Comparison of ENCODE assay signal across 8 cellular contexts in the genomic region with DNA sequence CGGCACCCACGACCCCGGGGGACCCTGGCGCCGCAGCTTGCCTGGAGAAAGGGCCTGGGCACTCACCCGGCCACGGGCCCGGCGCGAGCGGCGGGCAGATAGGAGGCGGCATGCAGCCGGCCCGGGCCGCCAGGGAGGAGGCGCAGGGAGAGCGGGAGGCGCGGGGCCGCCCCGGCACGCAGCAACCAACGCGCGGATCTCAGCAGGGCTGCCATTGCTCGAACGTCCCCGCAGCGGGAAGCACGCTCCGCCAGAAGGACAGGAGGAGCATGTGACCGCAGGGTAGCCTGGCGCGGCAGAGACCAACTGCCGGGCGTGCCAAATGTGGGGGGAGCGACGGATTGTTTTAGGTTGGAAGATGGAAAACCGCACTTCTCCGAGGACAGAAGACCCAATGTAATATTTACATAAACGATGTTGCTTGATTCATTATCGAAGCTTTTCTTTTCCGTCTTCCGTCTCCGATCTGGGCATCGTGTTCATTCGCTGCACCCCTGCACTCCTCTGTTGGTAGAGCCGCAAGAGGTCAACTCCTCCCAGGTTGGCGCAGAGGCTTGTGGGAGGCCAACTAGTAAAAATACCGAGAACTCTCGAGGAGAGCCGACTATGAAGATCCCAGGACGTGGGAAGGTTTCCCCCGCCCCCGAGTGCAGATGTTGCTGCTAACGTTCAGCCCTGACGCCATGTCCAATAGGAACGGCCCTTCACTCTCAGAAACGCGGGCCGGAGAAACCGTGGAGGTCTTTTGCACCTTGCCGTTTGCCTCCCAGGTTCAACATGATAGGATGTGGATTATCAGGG. TPM values are rescaled to one million over a fixed set of nuclear protein-coding genes. Genes with fewer than 3 reads are reported as not detected.
DNase-seq lines count a peak whose midpoint lies in the region; ATAC-seq, FAIRE-seq and TF ChIP-seq lines count a peak whose summit lies in the region.

LRPPRC (minus strand) TSS at position 257 of the 801 bp plus-strand sequence; CDS start at position 215, 42 bp downstream.

- H3K4me3 ChIP-seq in NT2/D1 (ENCODE audit: insufficient read length, low read depth) = peak within 1 kb of the TSS; percentile 96
- peak within 1 kb of the TSS; percentile 84 to 100 (median 100) for H3K4me3 ChIP-seq in H1 (ENCODE audit: extremely low read depth in 1 of 4, insufficient read depth in 2 of 4, low read depth in 3 of 4, low read length in 4 of 4)

- H3K4ac ChIP-seq in H1 (replicated peaks; ENCODE audit: insufficient read length, low read depth, low read length) = peak within 1 kb of the TSS; percentile 89

- H3K36me3 Mint-ChIP-seq in activated CD8-positive, alpha-beta memory T cell treated with anti-CD3 and anti-CD28 coated beads, Interleukin-2, amount 10 ng/mL, durations not matched to agents 7 days and 5 days = peaks cover 37% of the 10 kb centered on the region
- H3K36me3 Mint-ChIP-seq in memory B cell = peaks cover 14% of the 10 kb centered on the region

- peaks cover under 1% of the 10 kb centered on the region for H3K27me3 Mint-ChIP-seq in activated CD8-positive, alpha-beta memory T cell treated with anti-CD3 and anti-CD28 coated beads, Interleukin-2, amount 10 ng/mL, durations not matched to agents 7 days and 5 days
- no peaks in the 10 kb centered on the region for H3K27me3 Mint-ChIP-seq in memory B cell

- no peak within 1 kb of the TSS for H3K23ac ChIP-seq in H1 (ENCODE audit: insufficient read length)

- H4K20me1 ChIP-seq in H1 (replicated peaks in 1 of 2; ENCODE audit: control insufficient read depth in 1 of 2, insufficient read depth in 2 of 2, low read length in 2 of 2) = peaks cover 15 to 22% of the 10 kb centered on the region in 2 experiments

- H3K4me1 Mint-ChIP-seq in activated CD8-positive, alpha-beta memory T cell treated with anti-CD3 and anti-CD28 coated beads, Interleukin-2, amount 10 ng/mL, durations not matched to agents 7 days and 5 days = peaks cover 48% of the 10 kb centered on the region
- H3K4me1 Mint-ChIP-seq in memory B cell = peaks cover 35% of the 10 kb centered on the region

- peaks cover 35% of the 10 kb centered on the region for H3K36me3 ChIP-seq in NT2/D1 (ENCODE audit: insufficient read depth, insufficient read length, low read length)
- peaks cover 2 to 29% (median 17%) of the 10 kb centered on the region in 4 experiments; a peak in 7 of 8 replicates for H3K36me3 ChIP-seq in H1 (ENCODE audit: control insufficient read depth in 2 of 4, insufficient read depth in 4 of 4, low read length in 3 of 4)

- FAIRE-seq in H1 (lab: Jason Lieb, UNC) = peak; percentile 90

- H3K27me3 ChIP-seq in NT2/D1 (ENCODE audit: insufficient read depth, insufficient read length) = no peaks in the 10 kb centered on the region
- no peaks in the 10 kb centered on the region for H3K27me3 ChIP-seq in H1 (replicated peaks in 1 of 4; ENCODE audit: control insufficient read depth in 3 of 4, extremely low read depth in 1 of 4, insufficient read depth in 3 of 4, low read length in 3 of 4)

- peak within 1 kb of the TSS; percentile 67 for H3K56ac ChIP-seq in H1 (replicated peaks; ENCODE audit: insufficient read length, low read depth, low read length)

- H2BK5ac ChIP-seq in H1 (ENCODE audit: low read depth, low read length) = peak within 1 kb of the TSS; percentile 45

- peak within 1 kb of the TSS; percentile 97 for H3K27ac Mint-ChIP-seq in activated CD8-positive, alpha-beta memory T cell treated with anti-CD3 and anti-CD28 coated beads, Interleukin-2, amount 10 ng/mL, durations not matched to agents 7 days and 5 days
- H3K27ac Mint-ChIP-seq in memory B cell = peak within 1 kb of the TSS; percentile 97

- no peak within 1 kb of the TSS for H2AK5ac ChIP-seq in H1 (ENCODE audit: low read depth, low read length)

- peaks cover 48 to 51% of the 10 kb centered on the region in 2 experiments for H3K79me2 ChIP-seq in H1 (ENCODE audit: control insufficient read depth in 1 of 2, insufficient read depth in 2 of 2, low read length in 2 of 2)

- peak; percentile 99 for DNase-seq in COLO829 (ENCODE audit: low spot score)
- peak; percentile 19 to 93 (median 88) for DNase-seq in HUDEP-2 (lab: John Stamatoyannopoulos, UW; ENCODE audit: unreplicated experiment in 76 of 76)
- DNase-seq in NT2/D1 (ENCODE audit: low read depth, low spot score) = peak; percentile 92
- peak; percentile 96 for DNase-seq in activated CD8-positive, alpha-beta memory T cell treated with anti-CD3 and anti-CD28 coated beads, Interleukin-2, amount 10 ng/mL, durations not matched to agents 7 days and 5 days
- DNase-seq in H1 (ENCODE audit: low read depth in 1 of 2, low spot score in 2 of 2) = peak; percentile 87 to 89
- peak; percentile 79 to 82 for DNase-seq in memory B cell (ENCODE audit: low spot score in 2 of 2)
- peak; percentile 83 for DNase-seq in stimulated activated CD8-positive, alpha-beta memory T cell treated with anti-CD3 and anti-CD28 coated beads, Interleukin-12 subunit alpha, Interleukin-12 subunit beta, amount 100 ng/mL, for 24 hours (ENCODE audit: extremely low read depth)

- H3K18ac ChIP-seq in H1 (ENCODE audit: extremely low read depth, low read length) = peak within 1 kb of the TSS; percentile 51

- H3K4me1 ChIP-seq in NT2/D1 (ENCODE audit: insufficient read depth, insufficient read length) (no peaks in the 10 kb centered on the region), H1 (replicated peaks in 1 of 4; ENCODE audit: control insufficient read depth in 3 of 4, insufficient read depth in 4 of 4, low read length in 3 of 4) (peaks cover 3 to 7% (median 5%) of the 10 kb centered on the region in 4 experiments; a peak in 5 of 7 replicates)

- peaks cover 2% of the 10 kb centered on the region; the same call in 1 of the 2 replicates for H3K23me2 ChIP-seq in H1 (ENCODE audit: low read depth, low read length)

- no peaks in the 10 kb centered on the region; the same call in 1 of the 2 replicates for H3K79me1 ChIP-seq in H1 (ENCODE audit: low read depth, low read length)

- H3K4me2 ChIP-seq in H1 (ENCODE audit: insufficient read depth in 1 of 2, low read depth in 2 of 2, low read length in 2 of 2) = peak within 1 kb of the TSS; percentile 75 to 84

- no peak within 1 kb of the TSS for H2BK15ac ChIP-seq in H1 (ENCODE audit: low read length)

- H2BK120ac ChIP-seq in H1 (replicated peaks; ENCODE audit: low read depth, low read length) = peak within 1 kb of the TSS; percentile 98

- H4K8ac ChIP-seq in H1 (ENCODE audit: extremely low read depth, insufficient read depth, low read length) = peak within 1 kb of the TSS; percentile 92

- no peak for TF ChIP-seq CTCF in H1 (IDR thresholded peaks at IDR 0.05; ENCODE audit: control extremely low read depth in 1 of 3, insufficient read depth in 1 of 3, low read depth in 1 of 3, low read length in 3 of 3)

- peak within 1 kb of the TSS; percentile 98 for H3K27ac ChIP-seq in H1 (ENCODE audit: low read depth, low read length)

- TF ChIP-seq POLR2A in H1 (IDR thresholded peaks at IDR 0.05; ENCODE audit: control extremely low read depth in 1 of 2, low read depth in 2 of 2, low read length in 2 of 2) = peak; percentile 83 to 96

- CTCF ChIA-PET in activated CD8-positive, alpha-beta memory T cell treated with anti-CD3 and anti-CD28 coated beads, Interleukin-2, amount 10 ng/mL, durations not matched to agents 7 days and 5 days (lab: Charles Lee) = no interaction called here
- CTCF ChIA-PET in H1 (lab: Charles Lee; ENCODE audit: partially characterized antibody) = interaction anchor here (1.5 kb wide), 1 partner anchor 33 kb away, joined by 3 read pairs; no protein-coding TSS in a partner anchor

- no peaks in the 10 kb centered on the region for H3K9me3 Mint-ChIP-seq in activated CD8-positive, alpha-beta memory T cell treated with anti-CD3 and anti-CD28 coated beads, Interleukin-2, amount 10 ng/mL, durations not matched to agents 7 days and 5 days (ENCODE audit: low read depth)
- H3K9me3 Mint-ChIP-seq in memory B cell = no peaks in the 10 kb centered on the region

- H3K9me3 ChIP-seq in NT2/D1 (ENCODE audit: insufficient read depth, low read length) = no peaks in the 10 kb centered on the region
- H3K9me3 ChIP-seq in H1 (ENCODE audit: insufficient read depth in 2 of 2, low read depth in 1 of 2, low read length in 1 of 2) = no peaks in the 10 kb centered on the region

- TF ChIP-seq EP300 in H1 (IDR thresholded peaks at IDR 0.05; ENCODE audit: borderline replicate concordance in 1 of 2, low read depth in 2 of 2, low read length in 2 of 2) = peak in 1 of 2 experiments; percentile 98; a peak in 2 of 3 replicates

- H3K14ac ChIP-seq in H1 (ENCODE audit: insufficient read length) = no peak within 1 kb of the TSS

- peak within 1 kb of the TSS; percentile 97 for H4K5ac ChIP-seq in H1 (ENCODE audit: insufficient read length, low read depth, low read length)

- POLR2A ChIA-PET in H1 (lab: Charles Lee; ENCODE audit: partially characterized antibody) = interaction anchor here (0.6 to 4.1 kb wide), 13 partner anchors 7 to 933 kb away, joined by 3 to 35 read pairs (median 4); no protein-coding TSS in a partner anchor

- 1% methylated on average over 50 of the region's 64 CpGs; no CpG with 5 or more reads in 1 of the 2 experiments for WGBS in H1 (ENCODE audit: extremely low coverage in 1 of 2, insufficient coverage in 1 of 2, insufficient read length in 1 of 2, insufficient replicate concordance in 2 of 2, low coverage in 1 of 2, low lambda C conversion rate in 2 of 2, missing lambda C conversion rate in 1 of 2), 2 experiments

- peak within 1 kb of the TSS; percentile 80 for H2BK20ac ChIP-seq in H1 (ENCODE audit: low read length)

- TF ChIP-seq RAD21 in H1 (IDR thresholded peaks at IDR 0.05 in 1 of 2, conservative IDR thresholded peaks at IDR 0.05 in 1 of 2; ENCODE audit: low read depth in 2 of 2, low read length in 2 of 2) = no peak

- peak within 1 kb of the TSS; percentile 82; the same call in 1 of the 2 replicates for H2AFZ ChIP-seq in H1 (ENCODE audit: low read length)

- H3K4me3 Mint-ChIP-seq in activated CD8-positive, alpha-beta memory T cell treated with anti-CD3 and anti-CD28 coated beads, Interleukin-2, amount 10 ng/mL, durations not matched to agents 7 days and 5 days = peak within 1 kb of the TSS; percentile 95
- peak within 1 kb of the TSS; percentile 93 for H3K4me3 Mint-ChIP-seq in memory B cell

- ATAC-seq in GM21367 (IDR thresholded peaks at IDR 0.05; ENCODE audit: unreplicated experiment) = peak; percentile 87
- ATAC-seq in activated CD8-positive, alpha-beta memory T cell treated with anti-CD3 and anti-CD28 coated beads, Interleukin-2, amount 10 ng/mL, durations not matched to agents 7 days and 5 days = peak; percentile 94
- ATAC-seq in memory B cell (ENCODE audit: low read depth) = peak; percentile 91

- peak within 1 kb of the TSS; percentile 90 for H4K91ac ChIP-seq in H1 (replicated peaks; ENCODE audit: insufficient read length, low read length)

- H2BK12ac ChIP-seq in H1 (ENCODE audit: low read depth, low read length) = peak within 1 kb of the TSS; percentile 55; the same call in 1 of the 2 replicates

- H3K9ac ChIP-seq in NT2/D1 (ENCODE audit: insufficient read length, low read depth) (peak within 1 kb of the TSS; percentile 97), H1 (replicated peaks in 1 of 4; ENCODE audit: extremely low read depth in 1 of 4, low read depth in 3 of 4, low read length in 3 of 4) (peak within 1 kb of the TSS; percentile 88 to 99 (median 94))

RNA-seq across cellular contexts. Expression of gene LRPPRC, which starts in this region (rescaled TPM):
- total RNA-seq in activated CD8-positive, alpha-beta memory T cell treated with anti-CD3 and anti-CD28 coated beads, Interleukin-2, amount 10 ng/mL, durations not matched to agents 7 days and 5 days = 100 to 1,000 TPM in 1 of 2 experiments, 10 to 100 TPM in 1; 70.0 to 103 TPM
- total RNA-seq in H1 (2021; fragmentation: NEBNext Ultra II Directional; extraction: Animal tissue kit (Norgen Biotek cat#: 25700)) = 156 and 167 TPM in 2 replicates
- polyA plus RNA-seq in H1 (2011; rRNA removed) = 43.4 and 43.8 TPM in 2 replicates
- 68.7 TPM for polyA plus RNA-seq in H1 (2011; cell fraction: cytosol; rRNA removed)
- polyA plus RNA-seq in H1 (2011; cell fraction: nucleus; rRNA removed) = 37.7 TPM
- 66.3 to 110 TPM (median 81.3 TPM) in 4 replicates for polyA plus RNA-seq in H1 (2012, experiment 1 of 2)
- 6.8 TPM for polyA plus RNA-seq in H1 (2012, experiment 2 of 2)
- 83.2 TPM for polyA plus RNA-seq in H1 (2013, experiment 1 of 2)
- 82.9 TPM for polyA plus RNA-seq in H1 (2013, experiment 2 of 2)
- polyA minus RNA-seq in H1 (2011; rRNA and poly(A)+ RNA removed) = 135 and 198 TPM in 2 replicates
- polyA minus RNA-seq in H1 (2011; cell fraction: cytosol; rRNA and poly(A)+ RNA removed) = 193 TPM
- polyA minus RNA-seq in H1 (2011; cell fraction: nucleus; rRNA and poly(A)+ RNA removed) = 186 TPM

Comparison
In these comparisons a context has a peak if more than half of its experiments do, and no peak if none do; other contexts are left out.
1. Peak in every context shown above with its lines: DNase-seq, ATAC-seq, H3K4me3 ChIP-seq and H3K27ac ChIP-seq.